1 cellular context compared by ENCODE assay signal in genomic region chr10:14560274-14560673, GRCh38.
TF ChIP-seq lines count a peak whose summit lies in the region.

No MANE protein-coding gene starts in this region.

TF ChIP-seq in HEK293, 187 proteins besides CTCF, POLR2A, EP300 and RAD21 (continued from another document):
- TF ChIP-seq PRDM2 (tag by site-specific recombination; IDR thresholded peaks at IDR 0.05; ENCODE audit: borderline replicate concordance) (no peak), HOXA7 (CRISPR knock-in tag; IDR thresholded peaks at IDR 0.05; ENCODE audit: borderline replicate concordance) (no peak), ZEB2 (tag by site-specific recombination; IDR thresholded peaks at IDR 0.05) (no peak), ZNF155 (tag by site-specific recombination; IDR thresholded peaks at IDR 0.05) (no peak), ZNF292 (tag by site-specific recombination; IDR thresholded peaks at IDR 0.05; ENCODE audit: borderline replicate concordance, low read depth) (no peak), ZNF626 (tag by site-specific recombination; IDR thresholded peaks at IDR 0.05) (no peak), ZNF10 (tag by site-specific recombination; IDR thresholded peaks at IDR 0.05) (peak; percentile 59; the same call in 1 of the 2 replicates), HOXC10 (CRISPR knock-in tag; IDR thresholded peaks at IDR 0.05) (no peak), ZNF521 (tag by site-specific recombination; IDR thresholded peaks at IDR 0.05) (no peak), SP7 (tag by site-specific recombination; IDR thresholded peaks at IDR 0.05) (no peak), ZBTB21 (tag by site-specific recombination; IDR thresholded peaks at IDR 0.05) (peak; percentile 52; the same call in 1 of the 2 replicates), ZSCAN5A (tag by site-specific recombination; IDR thresholded peaks at IDR 0.05) (no peak), ZNF133 (tag by site-specific recombination; IDR thresholded peaks at IDR 0.05) (0 out of 2 replicates have a peak, but pooled peaks have one; percentile 27), ZNF529 (tag by site-specific recombination; IDR thresholded peaks at IDR 0.05; ENCODE audit: insufficient replicate concordance) (no peak), ZNF555 (tag by site-specific recombination; conservative IDR thresholded peaks at IDR 0.05) (no peak), ZNF629 (tag by site-specific recombination; IDR thresholded peaks at IDR 0.05) (peak; percentile 78), ZNF416 (tag by site-specific recombination; IDR thresholded peaks at IDR 0.05) (no peak), KLF16 (tag by site-specific recombination; IDR thresholded peaks at IDR 0.05) (no peak), AEBP2 (tag by site-specific recombination; IDR thresholded peaks at IDR 0.05; ENCODE audit: borderline replicate concordance) (no peak)
TF ChIP-seq in HEK293: peak in this region for 4.
